22 cellular contexts compared by ENCODE assay signal in genomic region chr2:54432181-54433020, GRCh38. TPM values are rescaled to one million over a fixed set of nuclear protein-coding genes. Genes with fewer than 3 reads are reported as not detected.
DNase-seq lines count a peak whose midpoint lies in the region; ATAC-seq and TF ChIP-seq lines count a peak whose summit lies in the region.
"Had no signal": no experiment of that assay in that cellular context is flagged by ENCODE, and none has a peak within 500 bp of the region (broad histone marks: within the 10 kb centered on the region; RNA-seq: fewer than 3 reads in every experiment).

No MANE protein-coding gene starts in this region.

- no peaks in the 10 kb centered on the region for H3K36me3 Mint-ChIP-seq in nephron (ENCODE audit: low read depth)
- H3K36me3 Mint-ChIP-seq: activated naive CD4-positive, alpha-beta T cell treated with anti-CD3 and anti-CD28 coated beads, Interleukin-2, amount 50 U/mL, for 72 hours had no signal

- intact Hi-C loops in heart left ventricle (cut with DNase I) (no loop called here), upper lobe of right lung (cut with DNase I) (no loop called here), prostate gland (cut with DNase I) (no loop called here)

- no peaks in the 10 kb centered on the region for H3K27me3 Mint-ChIP-seq in nephron (ENCODE audit: low read depth)
- H3K27me3 Mint-ChIP-seq: activated CD4-positive, alpha-beta memory T cell treated with anti-CD3 and anti-CD28 coated beads, Interleukin-2, amount 10 ng/mL, durations not matched to agents 7 days and 5 days had no signal

- H3K36me3 ChIP-seq in heart left ventricle (no peaks in the 10 kb centered on the region), upper lobe of right lung (no peaks in the 10 kb centered on the region), prostate gland (no peaks in the 10 kb centered on the region)
- H3K36me3 ChIP-seq: uterus had no signal

- peak in 1 of 4 donors; percentile 10 for ATAC-seq in heart left ventricle
- ATAC-seq in upper lobe of right lung = peak; percentile 74
- ATAC-seq: activated naive CD4-positive, alpha-beta T cell treated with anti-CD3 and anti-CD28 coated beads, Interleukin-2, amount 50 U/mL, for 72 hours; activated T-cell treated with anti-CD3 and anti-CD28 coated beads, Interleukin-2, amount 50 U/mL, for 72 hours; body of pancreas; GM12878 had no signal

- H3K9me3 ChIP-seq in heart left ventricle (no peaks in the 10 kb centered on the region), upper lobe of right lung (no peaks in the 10 kb centered on the region), prostate gland (no peaks in the 10 kb centered on the region)
- H3K9me3 ChIP-seq: body of pancreas, uterus had no signal

- no peaks in the 10 kb centered on the region for H3K27me3 ChIP-seq in heart left ventricle
- no peaks in the 10 kb centered on the region for H3K27me3 ChIP-seq in upper lobe of right lung
- no peaks in the 10 kb centered on the region for H3K27me3 ChIP-seq in prostate gland (replicated peaks; ENCODE audit: insufficient read depth)
- H3K27me3 ChIP-seq: body of pancreas, uterus had no signal

- peak overlapping the region in 11 of 12 donors; percentile 48 to 94 (median 83) for H3K27ac ChIP-seq in heart left ventricle
- peak overlapping the region; percentile 92 for H3K27ac ChIP-seq in upper lobe of right lung
- H3K27ac ChIP-seq in prostate gland = peak overlapping the region in 1 of 2 donors; percentile 48
- H3K27ac ChIP-seq: body of pancreas, KMS-11 had no signal

- TF ChIP-seq CTCF in heart left ventricle (IDR thresholded peaks at IDR 0.05) (no peak), nephron (IDR thresholded peaks at IDR 0.05; ENCODE audit: unreplicated experiment in 3 of 3) (no peak), upper lobe of right lung (IDR thresholded peaks at IDR 0.05) (no peak), prostate gland (IDR thresholded peaks at IDR 0.05) (no peak)

- H3K4me1 ChIP-seq in heart left ventricle (peaks cover 0 to 97% (median 77%) of the 10 kb centered on the region in 12 donors), upper lobe of right lung (peaks cover 62% of the 10 kb centered on the region), prostate gland (replicated peaks) (no peaks in the 10 kb centered on the region)

- no peak overlapping the region for H3K4me3 ChIP-seq in heart left ventricle
- H3K4me3 ChIP-seq in upper lobe of right lung = no peak overlapping the region
- no peak overlapping the region for H3K4me3 ChIP-seq in prostate gland
- H3K4me3 ChIP-seq: body of pancreas, GM12878, uterus had no signal

- H3K9me3 Mint-ChIP-seq in nephron = no peaks in the 10 kb centered on the region
- H3K9me3 Mint-ChIP-seq: activated CD4-positive, alpha-beta memory T cell treated with anti-CD3 and anti-CD28 coated beads, Interleukin-2, amount 10 ng/mL, durations not matched to agents 7 days and 5 days; activated naive CD4-positive, alpha-beta T cell treated with anti-CD3 and anti-CD28 coated beads, Interleukin-2, amount 50 U/mL, for 72 hours; activated T-cell treated with anti-CD3 and anti-CD28 coated beads, Interleukin-2, amount 50 U/mL, for 72 hours; T-helper 1 cell treated with Interleukin-12 subunit alpha and Interleukin-12 subunit beta and Interleukin-4 antibody, amounts not matched to agents 30 μg/mL and 1 μg/mL, for 36 hours had no signal

- DNase-seq in cerebellar cortex (ENCODE audit: low spot score) = peak; percentile 67
- DNase-seq in heart left ventricle = no peak
- DNase-seq in upper lobe of right lung = no peak
- no peak for DNase-seq in NCI-H2107 treated with DMSO at 0.1 percent for 48 hours (lab: John Stamatoyannopoulos, UW; ENCODE audit: unreplicated experiment)
- DNase-seq in NCI-H2196 (lab: John Stamatoyannopoulos, UW; ENCODE audit: unreplicated experiment) = no peak
- DNase-seq in prostate gland (ENCODE audit: low spot score) = no peak
- DNase-seq: activated CD4-positive, alpha-beta memory T cell treated with anti-CD3 and anti-CD28 coated beads, Interleukin-2, amount 10 ng/mL, durations not matched to agents 7 days and 5 days; activated T-cell treated with anti-CD3 and anti-CD28 coated beads, Interleukin-2, amount 50 U/mL, for 72 hours; body of pancreas; NCI-H1048; NCI-H2029 treated with DMSO at 0.1 percent for 48 hours; NCI-H510A treated with DMSO at 0.1 percent for 48 hours; occipital lobe; SIG-M5; stimulated activated CD4-positive, alpha-beta T cell treated with anti-CD3 and anti-CD28 coated beads, Interleukin-2, amount 100 ng/mL, for 48 hours; uterus had no signal

- H3K27ac Mint-ChIP-seq in nephron = peak overlapping the region in 2 of 3 experiments; percentile 73 to 77
- H3K27ac Mint-ChIP-seq: activated CD4-positive, alpha-beta memory T cell treated with anti-CD3 and anti-CD28 coated beads, Interleukin-2, amount 10 ng/mL, durations not matched to agents 7 days and 5 days; activated T-cell treated with anti-CD3 and anti-CD28 coated beads, Interleukin-2, amount 50 U/mL, for 72 hours; B cell; T-helper 1 cell treated with Interleukin-12 subunit alpha and Interleukin-12 subunit beta and Interleukin-4 antibody, amounts not matched to agents 30 μg/mL and 1 μg/mL, for 36 hours had no signal

- peaks cover 31% of the 10 kb centered on the region for H3K4me1 Mint-ChIP-seq in nephron

- peak overlapping the region in 1 of 3 experiments; percentile 7 for H3K4me3 Mint-ChIP-seq in nephron
- H3K4me3 Mint-ChIP-seq: activated CD4-positive, alpha-beta memory T cell treated with anti-CD3 and anti-CD28 coated beads, Interleukin-2, amount 10 ng/mL, durations not matched to agents 7 days and 5 days; activated T-cell treated with anti-CD3 and anti-CD28 coated beads, Interleukin-2, amount 50 U/mL, for 72 hours; B cell; T-helper 1 cell treated with Interleukin-12 subunit alpha and Interleukin-12 subunit beta and Interleukin-4 antibody, amounts not matched to agents 30 μg/mL and 1 μg/mL, for 36 hours had no signal

- no peak for TF ChIP-seq POLR2A in heart left ventricle (IDR thresholded peaks at IDR 0.05)
- no peak for TF ChIP-seq POLR2A in prostate gland (IDR thresholded peaks at IDR 0.05)

- 42 to 61% (median 59%) methylated on average over 6 of the region's 6 CpGs for WGBS in heart left ventricle, 4 donors
- WGBS in prostate gland = 55% methylated on average over 6 of the region's 6 CpGs

RNA-seq across cellular contexts. Expression of gene SPTBN1, which starts 23.7 kb away (rescaled TPM):
- total RNA-seq in heart left ventricle = 100 to 1,000 TPM; 378 to 659 (median 424) TPM
- polyA plus RNA-seq in heart left ventricle = 100 to 1,000 TPM; 124 to 170 TPM
- 813 TPM for total RNA-seq in upper lobe of right lung
- total RNA-seq in prostate gland = 100 to 1,000 TPM; 146 to 348 TPM
